ENCODE assay signal across 13 cellular contexts in genomic region chr12:91181053-91181452, GRCh38. TPM values are rescaled to one million over a fixed set of nuclear protein-coding genes. Genes with fewer than 3 reads are reported as not detected.
DNase-seq lines count a peak whose midpoint lies in the region; FAIRE-seq and TF ChIP-seq lines count a peak whose summit lies in the region.
"Had no signal": no experiment of that assay in that cellular context is flagged by ENCODE, and none has a peak within 500 bp of the region (broad histone marks: within the 10 kb centered on the region; RNA-seq: fewer than 3 reads in every experiment).

No MANE protein-coding gene starts in this region.

- H3K27me3 ChIP-seq in astrocyte (ENCODE audit: insufficient read depth, low read length) (no peaks in the 10 kb centered on the region), stomach smooth muscle (ENCODE audit: control insufficient read depth in 1 of 2, insufficient read depth in 2 of 2, low read length in 2 of 2) (no peaks in the 10 kb centered on the region)

- peak overlapping the region; percentile 49 for H3K9ac ChIP-seq in astrocyte (ENCODE audit: low read length)
- peak overlapping the region; percentile 38 to 63 for H3K9ac ChIP-seq in stomach smooth muscle (ENCODE audit: low read length in 2 of 2)
- H3K9ac ChIP-seq: parathyroid adenoma had no signal

- H3K27ac ChIP-seq in HEK293 (ENCODE audit: extremely low read depth, low read depth, low read length) (no peak overlapping the region), astrocyte (ENCODE audit: low read depth, low read length) (peak overlapping the region; percentile 14), stomach smooth muscle (ENCODE audit: low read length) (peak overlapping the region; percentile 25)
- H3K27ac ChIP-seq: parathyroid adenoma had no signal

- H3K9me3 Mint-ChIP-seq in astrocyte (ENCODE audit: unreplicated experiment) (no peaks in the 10 kb centered on the region), Calu3 (ENCODE audit: low read depth, unreplicated experiment) (no peaks in the 10 kb centered on the region)
- H3K9me3 Mint-ChIP-seq: IgD-negative memory B cell had no signal

- no peak overlapping the region for H2AFZ ChIP-seq in astrocyte (ENCODE audit: low read depth, low read length)

- H3K79me2 ChIP-seq in astrocyte (ENCODE audit: insufficient read depth, low read length) = no peaks in the 10 kb centered on the region
- H3K79me2 ChIP-seq: parathyroid adenoma had no signal

- no peak overlapping the region for H3K4me3 Mint-ChIP-seq in astrocyte (ENCODE audit: unreplicated experiment)
- no peak overlapping the region for H3K4me3 Mint-ChIP-seq in Calu3 (ENCODE audit: low read depth, unreplicated experiment)
- H3K4me3 Mint-ChIP-seq: IgD-negative memory B cell had no signal

- H3K36me3 Mint-ChIP-seq in astrocyte (ENCODE audit: low read depth, unreplicated experiment) (no peaks in the 10 kb centered on the region), Calu3 (ENCODE audit: insufficient read depth, unreplicated experiment) (no peaks in the 10 kb centered on the region)
- H3K36me3 Mint-ChIP-seq: IgD-negative memory B cell had no signal

- TF ChIP-seq CTCF in HEK293 (tag by site-specific recombination; IDR thresholded peaks at IDR 0.05) (no peak), astrocyte (IDR thresholded peaks at IDR 0.05; ENCODE audit: insufficient read depth, low read depth, low read length) (no peak), Calu3 (IDR thresholded peaks at IDR 0.05; ENCODE audit: unreplicated experiment) (no peak)

- peaks cover 5% of the 10 kb centered on the region for H3K4me1 Mint-ChIP-seq in astrocyte (ENCODE audit: low read depth, unreplicated experiment)
- no peaks in the 10 kb centered on the region for H3K4me1 Mint-ChIP-seq in Calu3 (ENCODE audit: low read depth, unreplicated experiment)

- H3K27me3 Mint-ChIP-seq in astrocyte (ENCODE audit: low read depth, unreplicated experiment) (no peaks in the 10 kb centered on the region), Calu3 (ENCODE audit: unreplicated experiment) (no peaks in the 10 kb centered on the region)

- CTCF ChIA-PET in HEK293 (lab: Yijun Ruan, JAX) (interaction anchor here (0.6 to 1.1 kb wide), 3 partner anchors 72 to 1083 kb away, joined by 3 to 4 read pairs (median 4); no protein-coding TSS in a partner anchor), Calu3 (lab: Charles Lee) (interaction anchor here (0.6 to 1.4 kb wide), 2 partner anchors 12 to 147 kb away, joined by 3 to 7 read pairs; no protein-coding TSS in a partner anchor)

- FAIRE-seq in astrocyte (lab: Jason Lieb, UNC) = peak; percentile 9

- peaks cover 7% of the 10 kb centered on the region; the same call in 1 of the 2 replicates for H3K4me1 ChIP-seq in HEK293 (ENCODE audit: control insufficient read depth, insufficient read depth, low read length)
- H3K4me1 ChIP-seq in astrocyte (ENCODE audit: insufficient read depth, low read length) = peaks cover 16% of the 10 kb centered on the region
- H3K4me1 ChIP-seq in stomach smooth muscle (ENCODE audit: control insufficient read depth, insufficient read depth, low read length) = no peaks in the 10 kb centered on the region
- H3K4me1 ChIP-seq: HAP-1, parathyroid adenoma had no signal

- H3K27ac Mint-ChIP-seq in astrocyte (ENCODE audit: unreplicated experiment) (no peak overlapping the region), Calu3 (ENCODE audit: unreplicated experiment) (no peak overlapping the region)
- H3K27ac Mint-ChIP-seq: IgD-negative memory B cell had no signal

- no peaks in the 10 kb centered on the region for H3K36me3 ChIP-seq in HEK293 (ENCODE audit: control insufficient read depth in 2 of 2, insufficient read depth in 1 of 2, low read length in 2 of 2)
- no peaks in the 10 kb centered on the region for H3K36me3 ChIP-seq in astrocyte (ENCODE audit: insufficient read depth, low read length)
- no peaks in the 10 kb centered on the region for H3K36me3 ChIP-seq in stomach smooth muscle (ENCODE audit: control insufficient read depth in 2 of 2, insufficient read depth in 2 of 2, low read length in 2 of 2)
- H3K36me3 ChIP-seq: HAP-1 had no signal

- H3K4me3 ChIP-seq in HEK293 (ENCODE audit: low read depth, low read length) (no peak overlapping the region), astrocyte (ENCODE audit: insufficient read depth, low read depth, low read length) (peak overlapping the region; percentile 40), stomach smooth muscle (ENCODE audit: low read length in 2 of 2) (peak overlapping the region; percentile 44 to 57)
- H3K4me3 ChIP-seq: HAP-1 had no signal

- H3K9me3 ChIP-seq in HEK293 (ENCODE audit: control insufficient read depth, insufficient read depth, low read depth, low read length) (no peaks in the 10 kb centered on the region), astrocyte (ENCODE audit: insufficient read depth, low read depth, low read length) (no peaks in the 10 kb centered on the region), stomach smooth muscle (ENCODE audit: control insufficient read depth in 2 of 2, low read length in 2 of 2) (no peaks in the 10 kb centered on the region)
- H3K9me3 ChIP-seq: HAP-1 had no signal

- DNase-seq in astrocyte (ENCODE audit: low read depth) = peak; percentile 8
- DNase-seq in left kidney (ENCODE audit: low read depth, low spot score) = peak; percentile 49
- DNase-seq in stimulated activated CD8-positive, alpha-beta memory T cell treated with anti-CD3 and anti-CD28 coated beads, Interleukin-4, amount 100 ng/mL, for 48 hours = no peak
- DNase-seq in Calu3 = no peak
- no peak for DNase-seq in NCI-H446 treated with DMSO at 0.1 percent for 48 hours (lab: John Stamatoyannopoulos, UW)
- DNase-seq in NCI-H2196 treated with DMSO at 0.1 percent for 48 hours (lab: John Stamatoyannopoulos, UW; ENCODE audit: unreplicated experiment) = no peak
- DNase-seq: activated CD8-positive, alpha-beta memory T cell treated with anti-CD3 and anti-CD28 coated beads, Interleukin-2, amount 50 U/mL, for 48 hours; NCI-H187 treated with DMSO at 0.1 percent for 48 hours had no signal

- POLR2A ChIA-PET in HEK293 (lab: Yijun Ruan, JAX) = no interaction called here

- peak overlapping the region; percentile 73 for H3K4me2 ChIP-seq in astrocyte (ENCODE audit: low read length)

- BruUV-seq in Calu3 (replicated peaks; lab: Mats Ljungman, UMichigan) = no TSS peak

- H4K20me1 ChIP-seq in astrocyte (ENCODE audit: insufficient read depth, low read length) = no peaks in the 10 kb centered on the region

- intact Hi-C loops in Calu3 (cut with micrococcal nuclease; ENCODE audit: unreplicated experiment) = no loop called here

TF ChIP-seq in HEK293, 187 proteins besides CTCF, POLR2A, EP300 and RAD21:
- TF ChIP-seq ZBTB1 (tag by site-specific recombination; IDR thresholded peaks at IDR 0.05) = no peak
- peak; percentile 83 for TF ChIP-seq ZSCAN4 (tag by site-specific recombination; IDR thresholded peaks at IDR 0.05)
- TF ChIP-seq ZNF146 (tag by site-specific recombination; IDR thresholded peaks at IDR 0.05) = no peak
- no peak for TF ChIP-seq ZNF211 (tag by site-specific recombination; IDR thresholded peaks at IDR 0.05; ENCODE audit: low read depth)

RNA-seq across cellular contexts. Expression of gene DCN, which starts 1.6 kb away (rescaled TPM):
- 0.57 and 0.87 TPM in 2 replicates for total RNA-seq in astrocyte
- not detected in 2 replicates for total RNA-seq in Calu3 (2022)

Comparison
In these comparisons a context has a peak if more than half of its experiments do, and no peak if none do; other contexts are left out.
1. DNase-seq: peak in astrocyte (single experiment) and left kidney (single experiment); none in stimulated activated CD8-positive, alpha-beta memory T cell treated with anti-CD3 and anti-CD28 coated beads, Interleukin-4, amount 100 ng/mL, for 48 hours (single experiment), Calu3 (single experiment), NCI-H446 treated with DMSO at 0.1 percent for 48 hours (single experiment) and NCI-H2196 treated with DMSO at 0.1 percent for 48 hours (single experiment).